10 cellular contexts compared by ENCODE assay signal in the genomic region with DNA sequence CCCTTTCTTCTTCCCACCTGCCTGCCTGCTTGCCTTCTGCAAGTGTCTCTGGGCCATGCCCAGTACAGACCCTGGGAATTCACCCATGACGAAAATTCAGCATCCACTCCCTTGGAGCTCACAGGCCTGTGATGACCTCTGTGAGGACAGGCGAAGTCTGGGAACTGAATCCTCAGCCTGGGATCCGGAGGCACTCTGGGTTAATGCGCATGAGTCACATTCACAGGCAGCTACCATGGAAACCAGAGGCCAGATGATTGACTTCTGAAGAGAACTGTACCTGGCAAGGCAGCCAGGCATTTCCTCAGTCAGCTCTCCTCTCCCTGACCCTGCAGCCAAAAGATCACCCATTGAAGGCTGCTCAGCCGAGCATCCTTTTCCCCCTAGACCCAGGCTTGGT. TPM values are rescaled to one million over a fixed set of nuclear protein-coding genes. Genes with fewer than 3 reads are reported as not detected.
DNase-seq lines count a peak whose midpoint lies in the region; ATAC-seq, FAIRE-seq and TF ChIP-seq lines count a peak whose summit lies in the region.
"Had no signal": no experiment of that assay in that cellular context is flagged by ENCODE, and none has a peak within 500 bp of the region (broad histone marks: within the 10 kb centered on the region; RNA-seq: fewer than 3 reads in every experiment).

No MANE protein-coding gene starts in this region.

- ATAC-seq in esophagus mucosa: peak; percentile 65
- ATAC-seq in GM21723 (IDR thresholded peaks at IDR 0.05; ENCODE audit: unreplicated experiment): no peak
- ATAC-seq in HG03108 (IDR thresholded peaks at IDR 0.05; ENCODE audit: unreplicated experiment): no peak

- H3K36me3 Mint-ChIP-seq in osteocyte (ENCODE audit: unreplicated experiment): peaks cover 38% of the 10 kb centered on the region

- TF ChIP-seq CTCF in osteocyte (IDR thresholded peaks at IDR 0.05) (no peak), D721Med (IDR thresholded peaks at IDR 0.05; ENCODE audit: insufficient read depth, missing control alignments) (no peak)

- FAIRE-seq in D721Med (lab: Jason Lieb, UNC): no peak

- H3K9me3 Mint-ChIP-seq in osteocyte (ENCODE audit: unreplicated experiment): no peaks in the 10 kb centered on the region
- H3K9me3 Mint-ChIP-seq: activated CD4-positive, alpha-beta memory T cell treated with anti-CD3 and anti-CD28 coated beads, Interleukin-2, amount 10 ng/mL, durations not matched to agents 7 days and 5 days had no signal

- H3K4me3 Mint-ChIP-seq in osteocyte (ENCODE audit: unreplicated experiment): no peak overlapping the region
- H3K4me3 Mint-ChIP-seq: activated CD4-positive, alpha-beta memory T cell treated with anti-CD3 and anti-CD28 coated beads, Interleukin-2, amount 10 ng/mL, durations not matched to agents 7 days and 5 days had no signal

- H3K4me1 Mint-ChIP-seq in osteocyte (ENCODE audit: unreplicated experiment): peaks cover 22% of the 10 kb centered on the region

- no peak for TF ChIP-seq POLR2A in erythroblast (IDR thresholded peaks at IDR 0.05; ENCODE audit: low read length)

- peak; percentile 33 for DNase-seq in GM03348 (ENCODE audit: low spot score)
- DNase-seq in RKO (ENCODE audit: low spot score): peak; percentile 41
- DNase-seq in osteocyte (ENCODE audit: extremely low spot score, unreplicated experiment): peak; percentile 68
- DNase-seq in D721Med (ENCODE audit: insufficient read length, low spot score): no peak
- DNase-seq in erythroblast (lab: John Stamatoyannopoulos, UW): no peak
- DNase-seq: activated CD4-positive, alpha-beta memory T cell treated with anti-CD3 and anti-CD28 coated beads, Interleukin-2, amount 10 ng/mL, durations not matched to agents 7 days and 5 days; NCI-H187 treated with DMSO at 0.1 percent for 48 hours had no signal

- H3K27me3 Mint-ChIP-seq in osteocyte (ENCODE audit: unreplicated experiment): no peaks in the 10 kb centered on the region
- H3K27me3 Mint-ChIP-seq: activated CD4-positive, alpha-beta memory T cell treated with anti-CD3 and anti-CD28 coated beads, Interleukin-2, amount 10 ng/mL, durations not matched to agents 7 days and 5 days had no signal

- H3K27ac Mint-ChIP-seq in osteocyte (ENCODE audit: unreplicated experiment): no peak overlapping the region
- H3K27ac Mint-ChIP-seq: activated CD4-positive, alpha-beta memory T cell treated with anti-CD3 and anti-CD28 coated beads, Interleukin-2, amount 10 ng/mL, durations not matched to agents 7 days and 5 days had no signal

RNA-seq across cellular contexts. Expression of a gene that starts 41.0 kb away (rescaled TPM):
- total RNA-seq in esophagus mucosa (12.0 TPM), osteocyte (9.7 and 10.9 TPM in 2 replicates)

Comparison
In these comparisons a context has a peak if more than half of its experiments do, and no peak if none do; other contexts are left out.
1. DNase-seq: peak in GM03348 (single experiment), RKO (single experiment) and osteocyte (single experiment); none in D721Med (single experiment) and erythroblast (0 of 2).